Comparison of ENCODE assay signal across 19 cellular contexts in the genomic region with DNA sequence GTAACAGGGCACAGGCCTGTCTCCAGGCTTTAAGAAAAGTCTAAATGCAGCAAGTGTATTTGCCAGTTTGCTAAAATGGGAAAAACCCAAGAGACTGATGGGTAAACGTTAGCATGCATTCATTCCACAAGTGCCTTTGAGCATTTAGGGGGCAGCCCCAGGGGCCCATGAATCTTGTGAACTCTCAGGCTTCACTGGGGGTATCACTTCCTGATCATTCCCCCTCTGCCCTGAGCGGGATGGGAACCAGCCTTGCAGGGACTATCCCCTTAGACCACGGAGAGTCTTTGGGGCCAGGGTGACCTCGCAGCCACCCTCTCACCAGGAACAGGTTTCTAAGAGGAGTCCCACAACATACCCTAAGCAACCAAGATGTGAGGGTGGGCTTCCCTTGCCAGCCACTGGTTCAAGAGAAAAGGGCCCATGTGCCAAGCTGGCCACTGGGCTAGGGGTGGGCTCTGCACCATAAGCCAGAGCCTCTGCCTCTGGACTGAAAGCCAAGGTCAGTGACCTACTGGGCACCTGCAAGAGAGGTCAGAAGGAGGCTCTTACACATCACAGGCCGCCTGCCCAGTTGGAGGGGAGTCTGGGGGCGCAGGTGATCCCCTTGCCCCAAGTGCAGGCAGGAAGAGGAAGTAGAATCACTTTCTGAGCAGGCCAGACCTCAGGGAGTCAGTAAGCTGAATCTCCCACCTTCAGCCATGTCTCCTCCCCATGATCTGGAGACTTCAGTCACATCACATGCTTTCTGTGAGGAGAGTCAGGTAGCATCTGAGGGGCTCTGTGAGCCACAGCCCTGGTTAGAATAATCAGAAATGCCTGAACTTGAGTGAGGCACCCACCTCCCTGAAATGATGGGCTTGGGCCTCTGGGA.
DNase-seq lines count a peak whose midpoint lies in the region; ATAC-seq and TF ChIP-seq lines count a peak whose summit lies in the region.
"Had no signal": no experiment of that assay in that cellular context is flagged by ENCODE, and none has a peak within 500 bp of the region (broad histone marks: within the 10 kb centered on the region; RNA-seq: fewer than 3 reads in every experiment).

No MANE protein-coding gene starts in this region.

- CTCF ChIA-PET in activated naive CD4-positive, alpha-beta T cell treated with anti-CD3 and anti-CD28 coated beads for 36 hours (lab: Charles Lee), result interaction anchor here (0.6 kb wide), 1 partner anchor 214 kb away, joined by 3 read pairs; no protein-coding TSS in a partner anchor
- CTCF ChIA-PET in OCI-LY7 (lab: Charles Lee; ENCODE audit: unreplicated experiment), result interaction anchor here (0.6 kb wide), 1 partner anchor 8 kb away, joined by 5 read pairs; no protein-coding TSS in a partner anchor
- CTCF ChIA-PET in CD4-positive, alpha-beta T cell (lab: Charles Lee), result no interaction called here

- H2AFZ ChIP-seq in OCI-LY7 (ENCODE audit: low read length), result peak overlapping the region; percentile 43; the same call in 1 of the 2 replicates

- no peak for TF ChIP-seq CTCF in OCI-LY7 (conservative IDR thresholded peaks at IDR 0.05; ENCODE audit: low read length)
- no peak for TF ChIP-seq CTCF in CD4-positive, alpha-beta T cell (IDR thresholded peaks at IDR 0.05)

- H3K36me3 ChIP-seq in OCI-LY7 (ENCODE audit: insufficient read depth, low read length), result no peaks in the 10 kb centered on the region
- H3K36me3 ChIP-seq: sigmoid colon, thoracic aorta had no signal

- BruUV-seq in OCI-LY7 (replicated peaks; lab: Mats Ljungman, UMichigan), result no TSS peak

- peaks cover 11% of the 10 kb centered on the region for H3K4me1 Mint-ChIP-seq in activated naive CD4-positive, alpha-beta T cell treated with anti-CD3 and anti-CD28 coated beads for 36 hours (ENCODE audit: low read depth)
- H3K4me1 Mint-ChIP-seq in stimulated activated naive CD8-positive, alpha-beta T cell treated with anti-CD3 and anti-CD28 coated beads, Interleukin-15, amount 100 ng/mL, for 72 hours, result peaks cover 28% of the 10 kb centered on the region
- H3K4me1 Mint-ChIP-seq in CD4-positive, alpha-beta T cell (ENCODE audit: low read depth), result no peaks in the 10 kb centered on the region

- POLR2A ChIA-PET in OCI-LY7 (lab: Charles Lee), result interaction anchor here (1.2 kb wide), 1 partner anchor 20 kb away, joined by 5 read pairs; no protein-coding TSS in a partner anchor
- POLR2A ChIA-PET in CD4-positive, alpha-beta T cell (lab: Charles Lee), result no interaction called here

- no peaks in the 10 kb centered on the region for H3K79me2 ChIP-seq in OCI-LY7 (ENCODE audit: insufficient read depth, low read depth, low read length)

- H3K27ac ChIP-seq in OCI-LY7 (ENCODE audit: low read depth, low read length, poor library complexity, severe bottlenecking), result peak overlapping the region; percentile 11
- no peak overlapping the region for H3K27ac ChIP-seq in CD4-positive, alpha-beta T cell (ENCODE audit: low read depth, low read length)
- H3K27ac ChIP-seq: coronary artery, sigmoid colon, thoracic aorta had no signal

- H3K27me3 ChIP-seq in CD4-positive, alpha-beta T cell (ENCODE audit: control insufficient read depth, insufficient read depth, low read length), result no peaks in the 10 kb centered on the region
- H3K27me3 ChIP-seq: sigmoid colon had no signal

- H3K4me1 ChIP-seq in OCI-LY7 (ENCODE audit: insufficient read depth, low read length, poor library complexity, severe bottlenecking), result peaks cover 78% of the 10 kb centered on the region
- H3K4me1 ChIP-seq: sigmoid colon had no signal

- no peaks in the 10 kb centered on the region for H3K9me2 ChIP-seq in OCI-LY7 (ENCODE audit: insufficient read depth, low read length)
- H3K9me2 ChIP-seq: SK-N-SH had no signal

- no peak overlapping the region for H3K4me3 ChIP-seq in OCI-LY7 (ENCODE audit: low read depth, low read length, poor library complexity, severe bottlenecking)
- H3K4me3 ChIP-seq: coronary artery, sigmoid colon, thoracic aorta had no signal

- H3K4me3 Mint-ChIP-seq in activated naive CD4-positive, alpha-beta T cell treated with anti-CD3 and anti-CD28 coated beads for 36 hours, result no peak overlapping the region
- no peak overlapping the region for H3K4me3 Mint-ChIP-seq in stimulated activated naive CD8-positive, alpha-beta T cell treated with anti-CD3 and anti-CD28 coated beads, Interleukin-15, amount 100 ng/mL, for 72 hours
- H3K4me3 Mint-ChIP-seq in CD4-positive, alpha-beta T cell, result no peak overlapping the region
- H3K4me3 Mint-ChIP-seq: CD14-positive monocyte; natural killer cell treated with Interleukin-12 subunit alpha and Interleukin-12 subunit beta and Interleukin-15 and Interleukin-18, amount 100 ng/mL, for 72 hours had no signal

- no peaks in the 10 kb centered on the region for H3K27me3 Mint-ChIP-seq in activated naive CD4-positive, alpha-beta T cell treated with anti-CD3 and anti-CD28 coated beads for 36 hours (ENCODE audit: low read depth)
- H3K27me3 Mint-ChIP-seq in stimulated activated naive CD8-positive, alpha-beta T cell treated with anti-CD3 and anti-CD28 coated beads, Interleukin-15, amount 100 ng/mL, for 72 hours, result no peaks in the 10 kb centered on the region
- H3K27me3 Mint-ChIP-seq in CD4-positive, alpha-beta T cell, result no peaks in the 10 kb centered on the region
- H3K27me3 Mint-ChIP-seq: natural killer cell treated with Interleukin-12 subunit alpha and Interleukin-12 subunit beta and Interleukin-15 and Interleukin-18, amount 100 ng/mL, for 72 hours had no signal

- no peaks in the 10 kb centered on the region for H3K9me3 ChIP-seq in OCI-LY7 (ENCODE audit: low read length)
- no peaks in the 10 kb centered on the region for H3K9me3 ChIP-seq in CD4-positive, alpha-beta T cell (ENCODE audit: control insufficient read depth, low read length)
- H3K9me3 ChIP-seq: sigmoid colon, SK-N-SH, thoracic aorta had no signal

- H3K27ac Mint-ChIP-seq in activated naive CD4-positive, alpha-beta T cell treated with anti-CD3 and anti-CD28 coated beads for 36 hours, result no peak overlapping the region
- no peak overlapping the region for H3K27ac Mint-ChIP-seq in stimulated activated naive CD8-positive, alpha-beta T cell treated with anti-CD3 and anti-CD28 coated beads, Interleukin-15, amount 100 ng/mL, for 72 hours
- no peak overlapping the region for H3K27ac Mint-ChIP-seq in CD4-positive, alpha-beta T cell
- H3K27ac Mint-ChIP-seq: CD14-positive monocyte; natural killer cell treated with Interleukin-12 subunit alpha and Interleukin-12 subunit beta and Interleukin-15 and Interleukin-18, amount 100 ng/mL, for 72 hours had no signal

- no peaks in the 10 kb centered on the region for H3K36me3 Mint-ChIP-seq in activated naive CD4-positive, alpha-beta T cell treated with anti-CD3 and anti-CD28 coated beads for 36 hours (ENCODE audit: low read depth)
- H3K36me3 Mint-ChIP-seq in CD4-positive, alpha-beta T cell (ENCODE audit: low read depth), result no peaks in the 10 kb centered on the region
- H3K36me3 Mint-ChIP-seq: natural killer cell treated with Interleukin-12 subunit alpha and Interleukin-12 subunit beta and Interleukin-15 and Interleukin-18, amount 100 ng/mL, for 72 hours had no signal

- intact Hi-C loops in activated naive CD4-positive, alpha-beta T cell treated with anti-CD3 and anti-CD28 coated beads for 36 hours (cut with micrococcal nuclease), result no loop called here
- intact Hi-C loops in OCI-LY7 (cut with micrococcal nuclease; ENCODE audit: unreplicated experiment), result no loop called here
- intact Hi-C loops in CD4-positive, alpha-beta T cell (cut with DNase I, micrococcal nuclease), result no loop called here

- peak overlapping the region; percentile 31 for H3K4me2 ChIP-seq in OCI-LY7 (ENCODE audit: low read length)
- H3K4me2 ChIP-seq: SK-N-SH had no signal

- H4K20me1 ChIP-seq in OCI-LY7 (ENCODE audit: insufficient read depth, low read length), result no peaks in the 10 kb centered on the region

- no peaks in the 10 kb centered on the region for H3K9me3 Mint-ChIP-seq in activated naive CD4-positive, alpha-beta T cell treated with anti-CD3 and anti-CD28 coated beads for 36 hours
- no peaks in the 10 kb centered on the region for H3K9me3 Mint-ChIP-seq in stimulated activated naive CD8-positive, alpha-beta T cell treated with anti-CD3 and anti-CD28 coated beads, Interleukin-15, amount 100 ng/mL, for 72 hours
- H3K9me3 Mint-ChIP-seq in CD4-positive, alpha-beta T cell, result no peaks in the 10 kb centered on the region
- H3K9me3 Mint-ChIP-seq: CD14-positive monocyte; natural killer cell treated with Interleukin-12 subunit alpha and Interleukin-12 subunit beta and Interleukin-15 and Interleukin-18, amount 100 ng/mL, for 72 hours had no signal

- peak; percentile 78 for DNase-seq in activated naive CD4-positive, alpha-beta T cell treated with anti-CD3 and anti-CD28 coated beads for 36 hours
- DNase-seq in activated naive CD4-positive, alpha-beta T cell (lab: John Stamatoyannopoulos, UW), result no peak
- no peak for DNase-seq in OCI-LY7 (ENCODE audit: low spot score)
- peak in 1 of 2 donors; percentile 57 for DNase-seq in stimulated activated naive CD8-positive, alpha-beta T cell treated with anti-CD3 and anti-CD28 coated beads, Interleukin-15, amount 100 ng/mL, for 72 hours
- no peak for DNase-seq in NCI-H1092 (lab: John Stamatoyannopoulos, UW)
- no peak for DNase-seq in CD4-positive, alpha-beta T cell
- no peak for DNase-seq in AG08396 (ENCODE audit: low spot score)
- DNase-seq: activated CD4-positive, CD25-positive, alpha-beta regulatory T cell; NCI-H1092 treated with DMSO at 0.1 percent for 48 hours; NCI-H2081; NK-92 treated with Interleukin-12 subunit alpha and Interleukin-12 subunit beta, amount 100 ng/mL, for 24 hours; RPMI8226; sigmoid colon; SK-N-SH had no signal

- peak; percentile 59 for ATAC-seq in GM21786 (IDR thresholded peaks at IDR 0.05; ENCODE audit: unreplicated experiment)
- peak; percentile 88 for ATAC-seq in stimulated activated naive CD8-positive, alpha-beta T cell treated with anti-CD3 and anti-CD28 coated beads, Interleukin-15, amount 100 ng/mL, for 72 hours
- ATAC-seq in CD4-positive, alpha-beta T cell (ENCODE audit: poor library complexity), result no peak
- ATAC-seq: natural killer cell treated with Interleukin-12 subunit alpha and Interleukin-12 subunit beta and Interleukin-15 and Interleukin-18, amount 100 ng/mL, for 72 hours had no signal
